In the genomic region with DNA sequence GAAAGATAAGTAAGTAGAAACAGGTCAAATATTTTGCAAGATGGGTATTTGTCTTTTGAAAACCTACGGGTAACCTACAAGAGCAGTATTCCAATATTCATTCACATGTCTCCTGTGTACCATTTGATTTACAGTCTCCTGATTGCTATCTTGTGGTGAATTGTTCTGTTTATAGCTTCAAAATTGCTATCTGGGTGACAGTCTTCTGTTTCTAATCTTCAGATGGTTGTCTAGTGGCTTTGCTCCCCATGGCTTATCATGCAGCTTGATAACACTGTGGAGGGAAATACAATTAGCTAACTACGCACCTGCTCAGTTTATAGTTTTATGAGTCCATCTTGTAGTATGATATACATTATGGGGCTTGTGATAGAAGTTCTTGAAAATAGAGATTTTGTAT, we compare ENCODE assay signal across 15 cellular contexts.
"Had no signal": no experiment of that assay in that cellular context is flagged by ENCODE, and none has a peak within 500 bp of the region (broad histone marks: within the 10 kb centered on the region; RNA-seq: fewer than 3 reads in every experiment).

No MANE protein-coding gene starts in this region.

- DNase-seq: effector memory CD4-positive, alpha-beta T cell; heart left ventricle; hippocampal formation; naive thymus-derived CD8-positive, alpha-beta T cell; posterior cingulate gyrus; spleen; stimulated activated CD4-positive, alpha-beta T cell treated with anti-CD3 and anti-CD28 coated beads, Interleukin-15, amount 100 ng/mL, for 24 hours; stimulated activated CD4-positive, alpha-beta T cell treated with anti-CD3 and anti-CD28 coated beads, Interleukin-1b, Interleukin-23, amount 100 ng/mL, for 48 hours; stimulated activated CD4-positive, alpha-beta T cell treated with anti-CD3 and anti-CD28 coated beads, Interleukin-4, amount 100 ng/mL, for 24 hours; tibial artery; upper lobe of left lung; uterus had no signal

- ATAC-seq: esophagus mucosa; heart left ventricle; naive thymus-derived CD8-positive, alpha-beta T cell; sciatic nerve; stimulated activated memory B cell treated with anti-CD40 and anti-IgM and Interleukin-4, amounts not matched to agents 10 μg/mL and 1 μg/mL and 100 μg/mL, for 72 hours had no signal
